Comparison of ENCODE assay signal across 8 cellular contexts in the genomic region with DNA sequence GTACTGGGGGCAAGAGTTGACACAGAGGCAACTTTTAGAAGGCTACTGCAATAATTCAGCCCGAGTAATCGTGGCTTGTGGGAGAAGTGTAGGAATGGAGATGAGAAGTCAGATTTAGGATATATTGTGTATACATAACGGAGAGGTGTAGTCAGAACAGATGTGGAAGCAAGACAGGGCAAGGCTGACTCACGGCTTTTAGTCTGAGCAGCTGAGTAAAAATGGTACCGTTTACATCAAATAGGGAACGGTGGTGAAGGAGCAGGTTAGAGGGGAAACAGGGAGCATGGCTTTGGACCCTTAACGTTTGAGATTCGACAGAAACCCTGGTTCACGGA. TPM values are rescaled to one million over a fixed set of nuclear protein-coding genes. Genes with fewer than 3 reads are reported as not detected.
DNase-seq lines count a peak whose midpoint lies in the region; ATAC-seq, FAIRE-seq and TF ChIP-seq lines count a peak whose summit lies in the region.

No MANE protein-coding gene starts in this region.

- peak; percentile 14 for ATAC-seq in HG02623 (IDR thresholded peaks at IDR 0.05; ENCODE audit: unreplicated experiment)
- ATAC-seq in thoracic aorta (ENCODE audit: insufficient number of reproducible peaks, low FRiP score, low read depth), result no peak

- H3K27me3 ChIP-seq in colonic mucosa (no peaks in the 10 kb centered on the region), muscle layer of duodenum (ENCODE audit: low read depth, low read length) (no peaks in the 10 kb centered on the region), thoracic aorta (replicated peaks; ENCODE audit: insufficient read depth) (no peaks in the 10 kb centered on the region)

- H3K36me3 ChIP-seq in colonic mucosa (no peaks in the 10 kb centered on the region), muscle layer of duodenum (ENCODE audit: control insufficient read depth in 1 of 2, insufficient read depth in 2 of 2, low read length in 2 of 2) (peaks cover 0 to 14% of the 10 kb centered on the region in 2 donors), thoracic aorta (no peaks in the 10 kb centered on the region)

- intact Hi-C loops in colonic mucosa (cut with DNase I), result no loop called here

- H3K27ac ChIP-seq in colonic mucosa, result peak overlapping the region; percentile 99
- peak overlapping the region; percentile 99 for H3K27ac ChIP-seq in muscle layer of duodenum (ENCODE audit: low read length)
- H3K27ac ChIP-seq in thoracic aorta, result peak overlapping the region; percentile 95 to 98

- peak overlapping the region; percentile 93 to 99 for H3K9ac ChIP-seq in colonic mucosa (ENCODE audit: low read depth in 2 of 2, low read length in 2 of 2)

- peak overlapping the region; percentile 92 for H3K4me3 ChIP-seq in colonic mucosa
- H3K4me3 ChIP-seq in muscle layer of duodenum (ENCODE audit: low read depth in 1 of 2, low read length in 2 of 2), result peak overlapping the region; percentile 77 to 92
- peak overlapping the region; percentile 89 for H3K4me3 ChIP-seq in thoracic aorta

- peak; percentile 44 for DNase-seq in SKM-1 treated with dmso at 0.1 percent for 144 hours (lab: John Stamatoyannopoulos, UW; ENCODE audit: unreplicated experiment)
- no peak for DNase-seq in SKM-1 (lab: John Stamatoyannopoulos, UW; ENCODE audit: unreplicated experiment)
- DNase-seq in RCC 7860 (ENCODE audit: low spot score), result peak; percentile 23
- DNase-seq in colonic mucosa, result no peak
- DNase-seq in thoracic aorta (ENCODE audit: low spot score), result no peak
- DNase-seq in GF-D8 (lab: John Stamatoyannopoulos, UW), result no peak

- TF ChIP-seq CTCF in colonic mucosa (IDR thresholded peaks at IDR 0.05) (no peak), thoracic aorta (IDR thresholded peaks at IDR 0.05) (no peak)

- no peak for FAIRE-seq in RCC 7860 (lab: Jason Lieb, UNC)

- no peaks in the 10 kb centered on the region for H3K9me3 ChIP-seq in colonic mucosa
- H3K9me3 ChIP-seq in muscle layer of duodenum (ENCODE audit: control insufficient read depth in 1 of 2, low read length in 2 of 2), result no peaks in the 10 kb centered on the region
- H3K9me3 ChIP-seq in thoracic aorta, result no peaks in the 10 kb centered on the region

- peaks cover 23% of the 10 kb centered on the region for H3K4me1 ChIP-seq in colonic mucosa
- peaks cover 13 to 40% of the 10 kb centered on the region in 2 donors for H3K4me1 ChIP-seq in muscle layer of duodenum (ENCODE audit: control insufficient read depth in 1 of 2, insufficient read depth in 2 of 2, low read length in 2 of 2)
- H3K4me1 ChIP-seq in thoracic aorta (ENCODE audit: control insufficient read depth in 1 of 2, low read depth in 2 of 2), result peaks cover 27 to 33% of the 10 kb centered on the region in 2 donors

RNA-seq across cellular contexts. Expression of gene LSM14A, which starts 0.8 kb away (rescaled TPM):
- total RNA-seq in colonic mucosa, result 100 to 1,000 TPM in 1 of 2 donors, 10 to 100 TPM in 1; 80.5 to 105 TPM
- 100 to 1,000 TPM in 1 of 2 donors, 10 to 100 TPM in 1; 79.1 to 133 TPM for total RNA-seq in thoracic aorta

Comparison
In these comparisons a context has a peak if more than half of its experiments do, and no peak if none do; other contexts are left out.
1. DNase-seq: peak in SKM-1 treated with dmso at 0.1 percent for 144 hours (single experiment) and RCC 7860 (single experiment); none in SKM-1 (single experiment), colonic mucosa (single experiment), thoracic aorta (single experiment) and GF-D8 (single experiment).
2. Peak in every context shown above with its lines, with median percentiles within 50 percentile points of each other: H3K27ac ChIP-seq and H3K4me3 ChIP-seq.